30 cellular contexts compared by ENCODE assay signal in the genomic region with DNA sequence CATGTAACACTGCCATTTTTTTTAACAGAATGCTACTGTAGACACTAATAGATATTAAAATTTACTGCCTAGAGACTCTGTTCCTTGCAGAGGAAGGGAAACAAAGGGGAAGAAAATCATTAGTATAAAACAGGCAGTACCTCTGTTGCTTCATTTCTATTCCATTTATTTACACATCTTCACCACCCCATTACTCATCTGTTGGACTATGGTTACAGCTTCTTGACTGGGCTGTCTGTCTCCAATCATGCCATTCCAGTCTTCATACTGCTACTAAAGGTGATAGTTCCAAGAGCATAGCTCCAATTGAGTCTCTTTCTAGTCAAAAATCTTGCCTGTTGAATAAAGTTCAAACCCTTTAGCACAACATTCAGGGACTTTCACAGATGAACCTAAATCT. TPM values are rescaled to one million over a fixed set of nuclear protein-coding genes. Genes with fewer than 3 reads are reported as not detected.
"Had no signal": no experiment of that assay in that cellular context is flagged by ENCODE, and none has a peak within 500 bp of the region (broad histone marks: within the 10 kb centered on the region; RNA-seq: fewer than 3 reads in every experiment).

No MANE protein-coding gene starts in this region.

- H3K4me3 Mint-ChIP-seq: activated B cell treated with CpG ODN at 0.5 μM for 24 hours; activated CD4-positive, alpha-beta T cell treated with anti-CD3 and anti-CD28 coated beads for 36 hours; activated naive CD8-positive, alpha-beta T cell; activated T-cell treated with anti-CD3 and anti-CD28 coated beads, Interleukin-2, amount 50 U/mL, for 4 hours; endodermal cell; naive thymus-derived CD4-positive, alpha-beta T cell; neural progenitor cell; T-helper 1 cell treated with Interleukin-12 subunit alpha and Interleukin-12 subunit beta and Interleukin-4 antibody, amounts not matched to agents 30 μg/mL and 1 μg/mL, for 36 hours had no signal

- H3K27ac Mint-ChIP-seq: activated B cell treated with CpG ODN at 0.5 μM for 24 hours; activated CD4-positive, alpha-beta T cell treated with anti-CD3 and anti-CD28 coated beads for 36 hours; activated naive CD8-positive, alpha-beta T cell; activated T-helper 2 cell treated with anti-CD3 and anti-CD28 coated beads, Interferon-gamma antibody, Interleukin-2, Interleukin-4, amounts not matched to agents 10 μg/mL and 5 μg/mL and 100 μg/mL, durations not matched to agents 14 hours and 24 hours and 36 hours; endodermal cell; naive thymus-derived CD4-positive, alpha-beta T cell; neural progenitor cell; T-helper 1 cell treated with Interleukin-12 subunit alpha and Interleukin-12 subunit beta and Interleukin-4 antibody, amounts not matched to agents 30 μg/mL and 1 μg/mL, for 36 hours had no signal

- H3K27me3 Mint-ChIP-seq: activated B cell treated with CpG ODN at 0.5 μM for 24 hours; activated CD4-positive, alpha-beta T cell treated with anti-CD3 and anti-CD28 coated beads for 36 hours; activated naive CD8-positive, alpha-beta T cell had no signal

- ATAC-seq: activated CD4-positive, alpha-beta T cell treated with anti-CD3 and anti-CD28 coated beads for 36 hours; activated T-cell treated with anti-CD3 and anti-CD28 coated beads, Interleukin-2, amount 50 U/mL, for 4 hours; naive thymus-derived CD4-positive, alpha-beta T cell; stimulated activated naive CD8-positive, alpha-beta T cell treated with anti-CD3 and anti-CD28 coated beads, Interleukin-15, Interleukin-2, amounts not matched to agents 100 U/mL and 50 U/mL, for 24 hours had no signal

- H3K9me3 Mint-ChIP-seq: activated B cell treated with CpG ODN at 0.5 μM for 24 hours; activated T-cell treated with anti-CD3 and anti-CD28 coated beads, Interleukin-2, amount 50 U/mL, for 4 hours; activated T-helper 2 cell treated with anti-CD3 and anti-CD28 coated beads, Interferon-gamma antibody, Interleukin-2, Interleukin-4, amounts not matched to agents 10 μg/mL and 5 μg/mL and 100 μg/mL, durations not matched to agents 14 hours and 24 hours and 36 hours; endodermal cell; naive thymus-derived CD4-positive, alpha-beta T cell; neural progenitor cell; T-helper 1 cell treated with Interleukin-12 subunit alpha and Interleukin-12 subunit beta and Interleukin-4 antibody, amounts not matched to agents 30 μg/mL and 1 μg/mL, for 36 hours had no signal

- H3K4me1 Mint-ChIP-seq: activated B cell treated with CpG ODN at 0.5 μM for 24 hours, endodermal cell, neural progenitor cell had no signal

- DNase-seq: activated B cell treated with CpG ODN at 0.5 μM for 24 hours; activated CD4-positive, alpha-beta T cell treated with anti-CD3 and anti-CD28 coated beads for 36 hours; activated CD4-positive, alpha-beta T cell treated with anti-CD3 and anti-CD28 coated beads, Interleukin-2, amount 50 U/mL, for 48 hours; activated CD8-positive, alpha-beta memory T cell treated with anti-CD3 and anti-CD28 coated beads, Interleukin-2, amount 50 U/mL, for 48 hours; activated naive CD4-positive, alpha-beta T cell; activated T-cell treated with anti-CD3 and anti-CD28 coated beads, Interleukin-2, amount 50 U/mL, for 4 hours; adrenal gland; cerebellar nuclear complex; cortex of kidney; endodermal cell; erythroblast; foreskin melanocyte; left ventricle myocardium inferior; naive thymus-derived CD4-positive, alpha-beta T cell; spleen; stimulated activated CD4-positive, alpha-beta T cell treated with anti-CD3 and anti-CD28 coated beads, Interleukin-4, amount 100 ng/mL, for 1 hour; stimulated activated naive CD8-positive, alpha-beta T cell treated with anti-CD3 and anti-CD28 coated beads, Interleukin-15, Interleukin-2, amounts not matched to agents 100 U/mL and 50 U/mL, for 24 hours; substantia nigra; T1000; tibial artery had no signal

- FAIRE-seq: astrocyte had no signal

RNA-seq across cellular contexts. Expression of gene GPR25, which starts 22.2 kb away (rescaled TPM):
- total RNA-seq: activated CD4-positive, alpha-beta T cell treated with anti-CD3 and anti-CD28 coated beads for 36 hours; activated CD8-positive, alpha-beta memory T cell treated with anti-CD3 and anti-CD28 coated beads for 36 hours; activated T-helper 2 cell treated with anti-CD3 and anti-CD28 coated beads, Interferon-gamma antibody, Interleukin-2, Interleukin-4, amounts not matched to agents 10 μg/mL and 5 μg/mL and 100 μg/mL, durations not matched to agents 14 hours and 24 hours and 36 hours; astrocyte; endodermal cell; left ventricle myocardium inferior; lung microvascular endothelial cell; omental fat pad; posterior vena cava; urinary bladder had no signal

RNA-seq across cellular contexts. Expression of gene INAVA, which starts 44.1 kb away (rescaled TPM):
- total RNA-seq: activated CD4-positive, alpha-beta T cell treated with anti-CD3 and anti-CD28 coated beads for 36 hours; activated T-helper 2 cell treated with anti-CD3 and anti-CD28 coated beads, Interferon-gamma antibody, Interleukin-2, Interleukin-4, amounts not matched to agents 10 μg/mL and 5 μg/mL and 100 μg/mL, durations not matched to agents 14 hours and 24 hours and 36 hours; lung microvascular endothelial cell had no signal
